In genomic region chr1:209769956-209770355, GRCh38 we compare ENCODE assay signal across 9 cellular contexts. TPM values are rescaled to one million over a fixed set of nuclear protein-coding genes. Genes with fewer than 3 reads are reported as not detected.
DNase-seq lines count a peak whose midpoint lies in the region; ATAC-seq and TF ChIP-seq lines count a peak whose summit lies in the region.
"Had no signal": no experiment of that assay in that cellular context is flagged by ENCODE, and none has a peak within 500 bp of the region (broad histone marks: within the 10 kb centered on the region; RNA-seq: fewer than 3 reads in every experiment).

No MANE protein-coding gene starts in this region.

- H3K9me3 ChIP-seq in CD4-positive, CD25-positive, alpha-beta regulatory T cell (ENCODE audit: control insufficient read depth in 2 of 2, low read length in 2 of 2) = no peaks in the 10 kb centered on the region
- no peaks in the 10 kb centered on the region for H3K9me3 ChIP-seq in MM.1S (replicated peaks; ENCODE audit: insufficient read depth, low read length)
- H3K9me3 ChIP-seq in osteoblast (ENCODE audit: low read depth, low read length) = no peaks in the 10 kb centered on the region

- DNase-seq in CD4-positive, CD25-positive, alpha-beta regulatory T cell = peak in 1 of 3 donors; percentile 33
- DNase-seq in MM.1S = no peak
- DNase-seq in osteoblast (ENCODE audit: insufficient read length, low spot score, missing footprints) = no peak
- no peak for DNase-seq in GM19238 (ENCODE audit: insufficient read length, low spot score)
- no peak for DNase-seq in COLO668 (lab: John Stamatoyannopoulos, UW; ENCODE audit: unreplicated experiment)
- DNase-seq: DMS53 had no signal

- H2AFZ ChIP-seq in MM.1S (ENCODE audit: low read length) (peak overlapping the region; percentile 20; the same call in 1 of the 2 replicates), osteoblast (ENCODE audit: low read length) (peak overlapping the region; percentile 88)

- peaks cover 43% of the 10 kb centered on the region for H3K36me3 Mint-ChIP-seq in CD4-positive, CD25-positive, alpha-beta regulatory T cell

- H3K4me3 Mint-ChIP-seq in CD4-positive, CD25-positive, alpha-beta regulatory T cell = no peak overlapping the region

- H3K9me3 Mint-ChIP-seq in CD4-positive, CD25-positive, alpha-beta regulatory T cell = no peaks in the 10 kb centered on the region

- H3K4me2 ChIP-seq in MM.1S (ENCODE audit: low read depth, low read length) (peak overlapping the region; percentile 75), osteoblast (ENCODE audit: insufficient read depth, low read length) (peak overlapping the region; percentile 66)

- no peak overlapping the region for H3K27ac Mint-ChIP-seq in CD4-positive, CD25-positive, alpha-beta regulatory T cell

- peak overlapping the region; percentile 80; the same call in 1 of the 2 replicates for H3K9ac ChIP-seq in MM.1S (ENCODE audit: low read length)

- no peaks in the 10 kb centered on the region for H4K20me1 ChIP-seq in MM.1S (ENCODE audit: insufficient read depth, low read length)
- H4K20me1 ChIP-seq in osteoblast (ENCODE audit: insufficient read depth, low read length) = no peaks in the 10 kb centered on the region

- H3K36me3 ChIP-seq in CD4-positive, CD25-positive, alpha-beta regulatory T cell (ENCODE audit: control insufficient read depth, insufficient read depth, low read length) = peaks cover 53% of the 10 kb centered on the region
- H3K36me3 ChIP-seq in MM.1S (replicated peaks; ENCODE audit: insufficient read depth, low read length) (peaks cover under 1% of the 10 kb centered on the region; the same call in 1 of the 2 replicates), osteoblast (ENCODE audit: insufficient read depth, low read length) (no peaks in the 10 kb centered on the region)

- H3K4me1 ChIP-seq in CD4-positive, CD25-positive, alpha-beta regulatory T cell (ENCODE audit: control insufficient read depth, insufficient read depth, low read length, poor library complexity, severe bottlenecking) = peaks cover 95% of the 10 kb centered on the region
- H3K4me1 ChIP-seq in MM.1S (ENCODE audit: low read length) = peaks cover 52% of the 10 kb centered on the region
- peaks cover 22% of the 10 kb centered on the region for H3K4me1 ChIP-seq in osteoblast (ENCODE audit: insufficient read depth, low read length)

- no peaks in the 10 kb centered on the region for H3K27me3 Mint-ChIP-seq in CD4-positive, CD25-positive, alpha-beta regulatory T cell

- ATAC-seq in CD4-positive, CD25-positive, alpha-beta regulatory T cell (ENCODE audit: low read depth in 2 of 2) = no peak
- ATAC-seq in GM21723 (IDR thresholded peaks at IDR 0.05; ENCODE audit: unreplicated experiment) (no peak), HG03280 (IDR thresholded peaks at IDR 0.05; ENCODE audit: unreplicated experiment) (no peak)

- H3K27me3 ChIP-seq in CD4-positive, CD25-positive, alpha-beta regulatory T cell (ENCODE audit: control insufficient read depth, insufficient read depth, low read length) = no peaks in the 10 kb centered on the region
- H3K27me3 ChIP-seq in MM.1S (replicated peaks; ENCODE audit: insufficient read depth, low read length) = no peaks in the 10 kb centered on the region
- H3K27me3 ChIP-seq in osteoblast (ENCODE audit: insufficient read depth, low read length) = no peaks in the 10 kb centered on the region

- H3F3A ChIP-seq in MM.1S (ENCODE audit: insufficient read depth, low read length) = peaks cover 42% of the 10 kb centered on the region

- peak overlapping the region; percentile 80 for H3K27ac ChIP-seq in CD4-positive, CD25-positive, alpha-beta regulatory T cell (ENCODE audit: insufficient read depth, low read length, poor library complexity, severe bottlenecking)
- H3K27ac ChIP-seq in MM.1S (ENCODE audit: low read length) = peak overlapping the region; percentile 92; the same call in 1 of the 2 replicates
- H3K27ac ChIP-seq in cingulate gyrus (ENCODE audit: low read depth, low read length) = peak overlapping the region; percentile 73
- H3K27ac ChIP-seq in osteoblast (ENCODE audit: low read depth, low read length) = peak overlapping the region; percentile 93

- peaks cover 17 to 39% (median 35%) of the 10 kb centered on the region in 4 donors for H3K4me1 Mint-ChIP-seq in CD4-positive, CD25-positive, alpha-beta regulatory T cell

- H3K79me2 ChIP-seq in MM.1S (ENCODE audit: low read length) (peaks cover 20% of the 10 kb centered on the region), osteoblast (ENCODE audit: insufficient read depth, low read length) (no peaks in the 10 kb centered on the region)

- TF ChIP-seq CTCF in MM.1S (IDR thresholded peaks at IDR 0.05; ENCODE audit: low read length) (no peak), osteoblast (IDR thresholded peaks at IDR 0.05; ENCODE audit: extremely low read depth, low read depth, low read length) (no peak)

- peak overlapping the region; percentile 91 for H3K4me3 ChIP-seq in CD4-positive, CD25-positive, alpha-beta regulatory T cell (ENCODE audit: low read depth, low read length)
- H3K4me3 ChIP-seq in MM.1S (ENCODE audit: low read length) = peak overlapping the region; percentile 60
- peak overlapping the region; percentile 18 for H3K4me3 ChIP-seq in osteoblast (ENCODE audit: insufficient read depth, low read length)

- H3K9me2 ChIP-seq in MM.1S (replicated peaks; ENCODE audit: insufficient read depth, low read length) = no peaks in the 10 kb centered on the region

RNA-seq across cellular contexts. Expression of gene TRAF3IP3, which starts 14.1 kb away (rescaled TPM):
- 470 TPM for total RNA-seq in CD4-positive, CD25-positive, alpha-beta regulatory T cell
- 100 to 1,000 TPM; 450 to 594 (median 504) TPM for polyA plus RNA-seq in CD4-positive, CD25-positive, alpha-beta regulatory T cell
- not detected in 2 replicates for total RNA-seq in osteoblast

RNA-seq across cellular contexts. Expression of gene C1orf74, which starts 14.4 kb away (rescaled TPM):
- 0.27 TPM for total RNA-seq in CD4-positive, CD25-positive, alpha-beta regulatory T cell
- polyA plus RNA-seq in CD4-positive, CD25-positive, alpha-beta regulatory T cell = under 1 TPM; 0.07 to 0.56 (median 0.30) TPM
- 2.5 and 3.5 TPM in 2 replicates for total RNA-seq in osteoblast

RNA-seq across cellular contexts. Expression of gene IRF6, which starts 36.0 kb away (rescaled TPM):
- 0.86 TPM for total RNA-seq in CD4-positive, CD25-positive, alpha-beta regulatory T cell
- polyA plus RNA-seq in CD4-positive, CD25-positive, alpha-beta regulatory T cell = 1 to 10 TPM in 2 of 4 donors, under 1 TPM in 2; 0.21 to 1.9 (median 0.93) TPM
- under 0.01 and 0.72 TPM in 2 replicates for total RNA-seq in osteoblast

RNA-seq across cellular contexts. Expression of gene UTP25, which starts 57.8 kb away (rescaled TPM):
- total RNA-seq in CD4-positive, CD25-positive, alpha-beta regulatory T cell = 7.4 TPM
- 1 to 10 TPM; 2.4 to 4.3 (median 3.1) TPM for polyA plus RNA-seq in CD4-positive, CD25-positive, alpha-beta regulatory T cell
- 22.1 and 24.5 TPM in 2 replicates for total RNA-seq in osteoblast

Comparison
In these comparisons a context has a peak if more than half of its experiments do, and no peak if none do; other contexts are left out.
1. H3K4me3 ChIP-seq: peak in every context shown above with its lines; median percentile 91 in CD4-positive, CD25-positive, alpha-beta regulatory T cell; 60 in MM.1S; 18 in osteoblast.
2. RNA of gene TRAF3IP3, which starts 14.1 kb away (total RNA-seq): 470 TPM in CD4-positive, CD25-positive, alpha-beta regulatory T cell (single experiment); not detected in osteoblast; every median in the first group is over 100 times any median in the second.
3. Peak in every context shown above with its lines, with median percentiles within 50 percentile points of each other: H3K27ac ChIP-seq.